Comparison of ENCODE assay signal across 27 cellular contexts in the genomic region with DNA sequence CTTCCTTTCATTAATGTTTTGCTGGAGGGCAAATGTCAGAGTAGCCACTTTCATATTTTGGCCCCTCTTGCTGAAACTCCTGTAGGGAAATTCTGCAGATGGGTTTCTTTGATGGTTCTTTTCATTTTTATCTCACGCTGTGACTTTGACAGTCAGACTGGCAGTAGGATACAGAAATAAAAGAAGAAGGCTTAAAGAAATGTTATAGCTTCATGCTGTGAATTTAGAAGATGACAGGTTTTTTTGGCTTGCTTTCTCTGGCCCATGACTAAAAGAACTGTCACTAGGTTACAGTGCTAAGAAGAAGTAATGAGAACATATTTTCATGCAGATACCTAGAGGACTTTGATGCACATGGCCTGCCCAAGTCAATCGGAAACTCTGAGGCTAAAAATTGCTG.
"Had no signal": no experiment of that assay in that cellular context is flagged by ENCODE, and none has a peak within 500 bp of the region (broad histone marks: within the 10 kb centered on the region; RNA-seq: fewer than 3 reads in every experiment).

No MANE protein-coding gene starts in this region.

- H3K4me2 ChIP-seq: neural progenitor cell had no signal

- DNase-seq: naive B cell; naive thymus-derived CD8-positive, alpha-beta T cell; nephron progenitor cell; nucleus accumbens; pancreas; right cardiac atrium; right lobe of liver; sigmoid colon; small intestine; stimulated activated CD4-positive, alpha-beta T cell treated with anti-CD3 and anti-CD28 coated beads, Interleukin-15, amount 100 ng/mL, for 24 hours; stimulated activated CD4-positive, alpha-beta T cell treated with anti-CD3 and anti-CD28 coated beads, Interleukin-2, amount 100 ng/mL, for 24 hours; stimulated activated CD4-positive, alpha-beta T cell treated with anti-CD3 and anti-CD28 coated beads, Interleukin-2, amount 100 ng/mL, for 48 hours; stimulated activated CD4-positive, alpha-beta T cell treated with anti-CD3 and anti-CD28 coated beads, Interleukin-4, amount 100 ng/mL, for 24 hours; stimulated activated naive B cell treated with anti-CD40 and anti-IgM and Interleukin-4, amounts not matched to agents 10 μg/mL and 1 μg/mL and 100 μg/mL, for 72 hours; stimulated activated naive CD4-positive, alpha-beta T cell treated with Interleukin-2 at 50 U/mL for 16 hours; stomach; testis; tibial artery; transverse colon; upper lobe of right lung; uterus had no signal

- H3K9ac ChIP-seq: neural progenitor cell had no signal

- H3K36me3 ChIP-seq: neural progenitor cell, neutrophil, pancreas, prostate gland, right lobe of liver, sigmoid colon, stomach, suprapubic skin, tibial artery, transverse colon, upper lobe of right lung, uterus had no signal

- H3K9me3 ChIP-seq: neutrophil, pancreas, prostate gland, right lobe of liver, sigmoid colon, suprapubic skin, testis, tibial artery, transverse colon, upper lobe of right lung, uterus had no signal

- H3K27me3 ChIP-seq: neural progenitor cell, neutrophil, pancreas, right lobe of liver, sigmoid colon, stomach, suprapubic skin, testis, tibial artery, transverse colon, upper lobe of right lung, uterus had no signal

- H2AFZ ChIP-seq: neural progenitor cell had no signal

- H3K27ac ChIP-seq: neural progenitor cell, neutrophil, pancreas, prostate gland, right lobe of liver, sigmoid colon, stomach, suprapubic skin, testis, tibial artery, transverse colon, upper lobe of right lung, uterus had no signal

- ATAC-seq: naive thymus-derived CD8-positive, alpha-beta T cell; natural killer cell treated with Interleukin-12 subunit alpha and Interleukin-12 subunit beta and Interleukin-15 and Interleukin-18, amount 100 ng/mL, for 72 hours; pancreas; right cardiac atrium; right lobe of liver; stimulated activated effector memory CD8-positive, alpha-beta T cell treated with anti-CD3 and anti-CD28 coated beads, Interleukin-12 subunit alpha, Interleukin-12 subunit beta, amount 100 ng/mL, for 72 hours; stimulated activated naive B cell treated with anti-CD40 and anti-IgM and Interleukin-4, amounts not matched to agents 10 μg/mL and 1 μg/mL and 100 μg/mL, for 72 hours; upper lobe of right lung had no signal

- H3K4me1 ChIP-seq: neural progenitor cell, pancreas, prostate gland, right lobe of liver, sigmoid colon, stomach, suprapubic skin, testis, tibial artery, transverse colon, upper lobe of right lung, uterus had no signal

- H3K4me3 ChIP-seq: neural progenitor cell, pancreas, prostate gland, right lobe of liver, sigmoid colon, stomach, suprapubic skin, testis, tibial artery, transverse colon, upper lobe of right lung, uterus had no signal
